Comparison of ENCODE assay signal across 9 cellular contexts in the genomic region with DNA sequence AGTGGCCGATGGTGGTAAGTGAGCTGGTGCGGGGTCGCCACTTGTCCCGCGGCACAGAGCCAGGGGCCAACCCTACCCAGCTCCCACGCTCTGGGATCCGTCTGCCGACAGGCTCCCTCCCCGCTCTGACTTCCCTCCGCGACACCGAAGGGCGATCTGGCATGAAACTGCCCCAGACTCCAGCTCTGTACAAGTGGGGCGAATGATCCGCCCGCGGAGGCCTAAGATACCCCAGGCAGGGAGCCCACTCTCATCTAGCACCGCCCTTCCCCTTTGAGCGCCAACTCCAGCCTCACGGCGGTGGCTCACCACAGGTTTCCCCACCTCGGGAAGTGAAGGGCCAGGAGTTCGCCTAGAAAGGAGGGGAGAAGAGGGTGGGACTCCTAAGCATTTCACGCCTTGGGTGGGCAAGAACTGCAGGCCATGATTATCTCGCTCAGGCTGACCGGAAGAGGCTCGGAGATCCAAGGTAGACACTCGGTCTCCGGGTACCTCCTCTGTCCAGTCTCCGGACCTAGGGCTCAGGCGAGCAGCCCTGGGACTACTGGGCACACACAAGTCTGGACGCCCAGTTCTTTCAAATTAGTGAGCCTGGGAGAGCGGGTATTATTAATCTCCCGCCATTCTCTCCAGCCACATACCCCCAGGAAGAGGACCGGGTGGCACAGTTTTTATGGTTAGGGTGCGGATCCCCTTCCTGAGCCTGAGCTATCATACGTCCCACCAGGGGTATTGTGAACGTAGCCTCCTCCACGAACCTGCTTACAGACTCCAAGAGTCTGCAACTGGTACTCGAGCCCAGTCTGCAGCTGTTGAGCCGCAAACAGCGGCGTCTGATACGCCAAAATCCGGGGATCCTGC. TPM values are rescaled to one million over a fixed set of nuclear protein-coding genes. Genes with fewer than 3 reads are reported as not detected.
DNase-seq lines count a peak whose midpoint lies in the region; ATAC-seq and TF ChIP-seq lines count a peak whose summit lies in the region.
"Had no signal": no experiment of that assay in that cellular context is flagged by ENCODE, and none has a peak within 500 bp of the region (broad histone marks: within the 10 kb centered on the region; RNA-seq: fewer than 3 reads in every experiment).

No MANE protein-coding gene starts in this region.

- H3K18ac ChIP-seq in trophoblast cell (ENCODE audit: low read length) = no peak overlapping the region

- WGBS in endodermal cell (ENCODE audit: insufficient coverage in 1 of 2, insufficient read length in 1 of 2), 2 experiments = 2 to 7% methylated on average over 17 to 45 of the region's 45 CpGs
- WGBS in trophoblast cell (ENCODE audit: extremely low coverage, insufficient coverage, insufficient read length) = no CpG with 5 or more reads among the region's 45 CpGs

- H3K9me2 ChIP-seq in PC-3 (replicated peaks; ENCODE audit: low read length) = no peaks in the 10 kb centered on the region

- no peak overlapping the region for H2BK120ac ChIP-seq in trophoblast cell (ENCODE audit: insufficient read depth, low read length, poor library complexity)

- H2BK5ac ChIP-seq in trophoblast cell (ENCODE audit: low read depth, low read length, poor library complexity) = no peak overlapping the region

- peaks cover 99% of the 10 kb centered on the region for H3K27me3 Mint-ChIP-seq in endodermal cell (ENCODE audit: insufficient read depth)

- H3K4me1 ChIP-seq in PC-3 (ENCODE audit: insufficient read depth, low read length) = peaks cover 29% of the 10 kb centered on the region
- peaks cover 8% of the 10 kb centered on the region for H3K4me1 ChIP-seq in endodermal cell (ENCODE audit: control insufficient read depth, insufficient read depth, low read length)
- H3K4me1 ChIP-seq in trophoblast cell (ENCODE audit: control insufficient read depth in 1 of 2, insufficient read depth in 2 of 2, low read length in 2 of 2) = peaks cover 24 to 35% of the 10 kb centered on the region in 2 experiments

- peaks cover 12% of the 10 kb centered on the region for H3K4me1 Mint-ChIP-seq in endodermal cell

- peak overlapping the region; percentile 94 for H3K4me2 ChIP-seq in PC-3 (ENCODE audit: low read length)
- peak overlapping the region; percentile 40 for H3K4me2 ChIP-seq in trophoblast cell (ENCODE audit: low read length)

- no peaks in the 10 kb centered on the region for H3K36me3 Mint-ChIP-seq in endodermal cell (ENCODE audit: low read depth)

- no peak overlapping the region for H3K14ac ChIP-seq in trophoblast cell (ENCODE audit: low read length)

- no peaks in the 10 kb centered on the region for H3K79me2 ChIP-seq in PC-3 (ENCODE audit: low read length)
- no peaks in the 10 kb centered on the region for H3K79me2 ChIP-seq in trophoblast cell (ENCODE audit: control insufficient read depth, insufficient read depth, low read length, poor library complexity)

- POLR2A ChIA-PET in PC-3 (lab: Charles Lee; ENCODE audit: unreplicated experiment) = no interaction called here

- no peak overlapping the region for H4K8ac ChIP-seq in trophoblast cell (ENCODE audit: low read depth, low read length)

- H4K20me1 ChIP-seq in PC-3 (ENCODE audit: low read length) = no peaks in the 10 kb centered on the region

- no TSS peak for BruUV-seq in PC-3 (replicated peaks; lab: Mats Ljungman, UMichigan)

- H3K9ac ChIP-seq in PC-3 (ENCODE audit: low read length) (no peak overlapping the region), endodermal cell (ENCODE audit: extremely low read depth, low read length, poor library complexity, severe bottlenecking) (no peak overlapping the region), trophoblast cell (ENCODE audit: low read length) (no peak overlapping the region)

- peak overlapping the region; percentile 44 for H3K4me3 Mint-ChIP-seq in endodermal cell

- no peak overlapping the region for H4K91ac ChIP-seq in trophoblast cell (ENCODE audit: low read depth, low read length)

- H3K9me3 ChIP-seq in PC-3 (ENCODE audit: low read length) (no peaks in the 10 kb centered on the region), endodermal cell (ENCODE audit: control insufficient read depth, low read length) (no peaks in the 10 kb centered on the region), trophoblast cell (ENCODE audit: insufficient read depth, low read depth, low read length) (peaks cover 9% of the 10 kb centered on the region)

- H4K12ac ChIP-seq in trophoblast cell (ENCODE audit: low read depth, low read length) = no peak overlapping the region

- no peak overlapping the region for H2BK12ac ChIP-seq in trophoblast cell (ENCODE audit: low read length)

- H3K79me1 ChIP-seq in trophoblast cell (ENCODE audit: low read length) = no peaks in the 10 kb centered on the region

- no peaks in the 10 kb centered on the region for H3F3A ChIP-seq in PC-3 (ENCODE audit: low read length, unreplicated experiment)

- peak overlapping the region; percentile 67 for H3K4me3 ChIP-seq in PC-3 (ENCODE audit: low read length)
- H3K4me3 ChIP-seq in endodermal cell (ENCODE audit: low read length) = peak overlapping the region; percentile 69
- no peak overlapping the region for H3K4me3 ChIP-seq in trophoblast cell (ENCODE audit: low read depth, low read length)

- H2AFZ ChIP-seq in PC-3 (ENCODE audit: low read length) (peak overlapping the region; percentile 74), trophoblast cell (ENCODE audit: insufficient read depth, low read length, poor library complexity) (peak overlapping the region; percentile 9)

- TF ChIP-seq CTCF in PC-3 (conservative IDR thresholded peaks at IDR 0.05; ENCODE audit: low read depth, low read length) = no peak
- no peak for TF ChIP-seq CTCF in endodermal cell (conservative IDR thresholded peaks at IDR 0.05)

- H2AK5ac ChIP-seq in trophoblast cell (ENCODE audit: low read length) = no peak overlapping the region

- no peaks in the 10 kb centered on the region for H3K9me3 Mint-ChIP-seq in endodermal cell

- H3K27ac Mint-ChIP-seq in endodermal cell = no peak overlapping the region

- ATAC-seq in PC-3 (peak; percentile 52), GM18907 (IDR thresholded peaks at IDR 0.05; ENCODE audit: unreplicated experiment) (no peak), GM19455 (IDR thresholded peaks at IDR 0.05; ENCODE audit: unreplicated experiment) (no peak), HG02885 (IDR thresholded peaks at IDR 0.05; ENCODE audit: poor library complexity, unreplicated experiment) (no peak)

- no peaks in the 10 kb centered on the region for H3K36me3 ChIP-seq in PC-3 (ENCODE audit: low read depth, low read length)
- no peaks in the 10 kb centered on the region for H3K36me3 ChIP-seq in endodermal cell (ENCODE audit: control insufficient read depth, insufficient read depth, low read length)
- no peaks in the 10 kb centered on the region for H3K36me3 ChIP-seq in trophoblast cell (ENCODE audit: control insufficient read depth in 1 of 2, insufficient read depth in 2 of 2, low read length in 2 of 2)

- intact Hi-C loops in PC-3 (cut with micrococcal nuclease) = no loop called here

- no peak overlapping the region for H3K23ac ChIP-seq in trophoblast cell (ENCODE audit: low read length)

- no peak overlapping the region for H3K4ac ChIP-seq in trophoblast cell (ENCODE audit: low read depth, low read length)

- DNase-seq in ELF-1 (ENCODE audit: low read depth, low spot score) (peak; percentile 38), PC-3 (no peak), endodermal cell (peak; percentile 77), trophoblast cell (no peak)
- no peak for DNase-seq in activated CD4-positive, alpha-beta T cell treated with anti-CD3 and anti-CD28 coated beads for 48 hours
- DNase-seq: NCI-H1436 treated with DMSO at 0.1 percent for 48 hours had no signal

- H3K27me3 ChIP-seq in PC-3 (ENCODE audit: low read length) = peaks cover 52% of the 10 kb centered on the region
- H3K27me3 ChIP-seq in endodermal cell (ENCODE audit: control insufficient read depth, insufficient read depth, low read length, poor library complexity, severe bottlenecking) = peaks cover 99% of the 10 kb centered on the region
- peaks cover 78% of the 10 kb centered on the region for H3K27me3 ChIP-seq in trophoblast cell (ENCODE audit: insufficient read depth, low read length)

- H3K27ac ChIP-seq in PC-3 (ENCODE audit: low read length) = no peak overlapping the region
- no peak overlapping the region for H3K27ac ChIP-seq in endodermal cell (ENCODE audit: low read depth, low read length)
- H3K27ac ChIP-seq in trophoblast cell (ENCODE audit: low read depth, low read length) = no peak overlapping the region

- CTCF ChIA-PET in PC-3 (lab: Charles Lee) = interaction anchor here (0.5 to 0.8 kb wide), 5 partner anchors 15 to 125 kb away, joined by 3 read pairs; partner anchors contain the start of genes ARF3 and DDN

RNA-seq across cellular contexts. Expression of gene WNT1, which starts 0.8 kb away (rescaled TPM):
- total RNA-seq in PC-3 (2014; rRNA removed) = not detected in 2 replicates
- not detected for total RNA-seq in endodermal cell
- 31.2 TPM for polyA plus RNA-seq in endodermal cell (2013, experiment 1 of 2)
- 22.4 TPM for polyA plus RNA-seq in endodermal cell (2013, experiment 2 of 2)
- polyA plus RNA-seq in trophoblast cell (2013) = 2.1 TPM in 2 replicates

RNA-seq across cellular contexts. Expression of gene WNT10B, which starts 7.4 kb away (rescaled TPM):
- total RNA-seq in PC-3 (2014; rRNA removed) (3.7 and 7.4 TPM in 2 replicates), endodermal cell (under 1 TPM; 0.20 to 0.29 TPM)
- polyA plus RNA-seq in endodermal cell (2013, experiment 1 of 2) = 10.8 TPM
- 7.3 TPM for polyA plus RNA-seq in endodermal cell (2013, experiment 2 of 2)
- 5.7 and 5.9 TPM in 2 replicates for polyA plus RNA-seq in trophoblast cell (2013)

RNA-seq across cellular contexts. Expression of gene DDN, which starts 20.2 kb away (rescaled TPM):
- 3.5 and 5.6 TPM in 2 replicates for total RNA-seq in PC-3 (2014; rRNA removed)
- under 1 TPM; 0.31 to 0.33 TPM for total RNA-seq in endodermal cell
- 1.2 TPM for polyA plus RNA-seq in endodermal cell (2013, experiment 1 of 2)
- polyA plus RNA-seq in endodermal cell (2013, experiment 2 of 2) = 0.79 TPM
- polyA plus RNA-seq in trophoblast cell (2013) = 0.12 and 0.18 TPM in 2 replicates

RNA-seq across cellular contexts. Expression of gene ARF3, which starts 21.7 kb away (rescaled TPM):
- total RNA-seq in PC-3 (2014; rRNA removed) (85.5 and 93.0 TPM in 2 replicates), endodermal cell (100 to 1,000 TPM; 237 to 288 TPM)
- polyA plus RNA-seq in endodermal cell (2013, experiment 1 of 2) = 112 TPM
- 102 TPM for polyA plus RNA-seq in endodermal cell (2013, experiment 2 of 2)
- polyA plus RNA-seq in trophoblast cell (2013) = 112 and 113 TPM in 2 replicates

RNA-seq across cellular contexts. Expression of gene PRKAG1, which starts 39.6 kb away (rescaled TPM):
- total RNA-seq in PC-3 (2014; rRNA removed) (62.1 and 66.5 TPM in 2 replicates), endodermal cell (10 to 100 TPM; 27.6 to 38.1 TPM)
- polyA plus RNA-seq in endodermal cell (2013, experiment 1 of 2) = 45.4 TPM
- 36.6 TPM for polyA plus RNA-seq in endodermal cell (2013, experiment 2 of 2)
- polyA plus RNA-seq in trophoblast cell (2013) = 44.8 and 45.0 TPM in 2 replicates

Comparison
In these comparisons a context has a peak if more than half of its experiments do, and no peak if none do; other contexts are left out.
1. DNase-seq: peak in ELF-1 (single experiment) and endodermal cell (single experiment); none in PC-3 (single experiment), trophoblast cell (0 of 2) and activated CD4-positive, alpha-beta T cell treated with anti-CD3 and anti-CD28 coated beads for 48 hours (single experiment).